ENCODE assay signal across 8 cellular contexts in genomic region chr1:15975358-15975804, GRCh38. TPM values are rescaled to one million over a fixed set of nuclear protein-coding genes. Genes with fewer than 3 reads are reported as not detected.
DNase-seq lines count a peak whose midpoint lies in the region; ATAC-seq lines count a peak whose summit lies in the region.

No MANE protein-coding gene starts in this region.

- H3K27ac Mint-ChIP-seq in activated CD4-positive, alpha-beta memory T cell treated with anti-CD3 and anti-CD28 coated beads for 36 hours, result peak overlapping the region; percentile 94
- H3K27ac Mint-ChIP-seq in effector memory CD8-positive, alpha-beta T cell, result peak overlapping the region; percentile 96 to 97

- H3K4me3 Mint-ChIP-seq in activated CD4-positive, alpha-beta memory T cell treated with anti-CD3 and anti-CD28 coated beads for 36 hours, result peak overlapping the region; percentile 87
- peak overlapping the region; percentile 92 to 96 for H3K4me3 Mint-ChIP-seq in effector memory CD8-positive, alpha-beta T cell

- peaks cover 42% of the 10 kb centered on the region for H3K4me1 Mint-ChIP-seq in activated CD4-positive, alpha-beta memory T cell treated with anti-CD3 and anti-CD28 coated beads for 36 hours (ENCODE audit: low read depth)
- H3K4me1 Mint-ChIP-seq in effector memory CD8-positive, alpha-beta T cell (ENCODE audit: low read depth in 2 of 2), result peaks cover 24 to 38% of the 10 kb centered on the region in 2 donors

- no peaks in the 10 kb centered on the region for H3K27me3 Mint-ChIP-seq in activated CD4-positive, alpha-beta memory T cell treated with anti-CD3 and anti-CD28 coated beads for 36 hours
- H3K27me3 Mint-ChIP-seq in effector memory CD8-positive, alpha-beta T cell, result no peaks in the 10 kb centered on the region

- no peaks in the 10 kb centered on the region for H3K9me3 Mint-ChIP-seq in activated CD4-positive, alpha-beta memory T cell treated with anti-CD3 and anti-CD28 coated beads for 36 hours
- H3K9me3 Mint-ChIP-seq in effector memory CD8-positive, alpha-beta T cell, result no peaks in the 10 kb centered on the region

- CTCF ChIA-PET in activated CD4-positive, alpha-beta memory T cell treated with anti-CD3 and anti-CD28 coated beads for 36 hours (lab: Charles Lee), result interaction anchor here (0.8 to 2.2 kb wide), 11 partner anchors 9 to 184 kb away, joined by 3 to 13 read pairs (median 4); no protein-coding TSS in a partner anchor

- peak overlapping the region; percentile 79 for H3K4me3 ChIP-seq in mononuclear cell (ENCODE audit: low read length)

- no peaks in the 10 kb centered on the region for H3K27me3 ChIP-seq in mononuclear cell (ENCODE audit: insufficient read depth, low read length)

- ATAC-seq in HG02678 (IDR thresholded peaks at IDR 0.05; ENCODE audit: unreplicated experiment), result peak; percentile 62
- peak; percentile 74 for ATAC-seq in effector memory CD8-positive, alpha-beta T cell (replicated peaks)

- H3K36me3 Mint-ChIP-seq in activated CD4-positive, alpha-beta memory T cell treated with anti-CD3 and anti-CD28 coated beads for 36 hours, result peaks cover 24% of the 10 kb centered on the region
- H3K36me3 Mint-ChIP-seq in effector memory CD8-positive, alpha-beta T cell (ENCODE audit: insufficient read depth), result peaks cover 34% of the 10 kb centered on the region

- H3K4me1 ChIP-seq in mononuclear cell (ENCODE audit: insufficient read depth, low read length), result peaks cover 29% of the 10 kb centered on the region

- H3K9me3 ChIP-seq in mononuclear cell (ENCODE audit: low read depth, low read length), result no peaks in the 10 kb centered on the region

- DNase-seq in NCI-H446 (lab: John Stamatoyannopoulos, UW) (peak; percentile 50 to 57), NCI-H446 treated with DMSO at 0.1 percent for 48 hours (lab: John Stamatoyannopoulos, UW) (no peak), NCI-H128 (lab: John Stamatoyannopoulos, UW; ENCODE audit: unreplicated experiment) (peak; percentile 12)
- DNase-seq in activated CD4-positive, alpha-beta memory T cell treated with anti-CD3 and anti-CD28 coated beads for 36 hours, result peak; percentile 84
- DNase-seq in effector memory CD8-positive, alpha-beta T cell, result peak; percentile 64 to 68 (median 65)
- peak; percentile 80 for DNase-seq in stimulated activated CD8-positive, alpha-beta memory T cell treated with anti-CD3 and anti-CD28 coated beads, Interleukin-4, amount 100 ng/mL, for 24 hours (ENCODE audit: low read depth)

- intact Hi-C loops in activated CD4-positive, alpha-beta memory T cell treated with anti-CD3 and anti-CD28 coated beads for 36 hours (cut with micrococcal nuclease), result loop anchor here (1.0 to 5.0 kb wide), 3 partner anchors 9 to 392 kb away; partner anchors contain the start of gene SZRD1

- POLR2A ChIA-PET in activated CD4-positive, alpha-beta memory T cell treated with anti-CD3 and anti-CD28 coated beads for 36 hours (lab: Charles Lee), result interaction anchor here (1.0 to 3.4 kb wide), 16 partner anchors 10 to 160 kb away, joined by 3 to 63 read pairs (median 5); partner anchors contain the start of gene SPEN

RNA-seq across cellular contexts. Expression of gene ZBTB17, which starts 0.5 kb away (rescaled TPM):
- total RNA-seq in activated CD4-positive, alpha-beta memory T cell treated with anti-CD3 and anti-CD28 coated beads for 36 hours, result 10 to 100 TPM; 52.7 to 58.8 TPM
- total RNA-seq in mononuclear cell, result 40.0 TPM

RNA-seq across cellular contexts. Expression of gene SRARP, which starts 28.7 kb away (rescaled TPM):
- not detected for total RNA-seq in activated CD4-positive, alpha-beta memory T cell treated with anti-CD3 and anti-CD28 coated beads for 36 hours
- total RNA-seq in mononuclear cell, result not detected

RNA-seq across cellular contexts. Expression of gene HSPB7, which starts 42.5 kb away (rescaled TPM):
- total RNA-seq in activated CD4-positive, alpha-beta memory T cell treated with anti-CD3 and anti-CD28 coated beads for 36 hours, result not detected
- total RNA-seq in mononuclear cell, result not detected

RNA-seq across cellular contexts. Expression of gene CLCNKA, which starts 46.5 kb away (rescaled TPM):
- total RNA-seq in activated CD4-positive, alpha-beta memory T cell treated with anti-CD3 and anti-CD28 coated beads for 36 hours, result not detected
- not detected for total RNA-seq in mononuclear cell
